Comparison of ENCODE assay signal across 22 cellular contexts in the genomic region with DNA sequence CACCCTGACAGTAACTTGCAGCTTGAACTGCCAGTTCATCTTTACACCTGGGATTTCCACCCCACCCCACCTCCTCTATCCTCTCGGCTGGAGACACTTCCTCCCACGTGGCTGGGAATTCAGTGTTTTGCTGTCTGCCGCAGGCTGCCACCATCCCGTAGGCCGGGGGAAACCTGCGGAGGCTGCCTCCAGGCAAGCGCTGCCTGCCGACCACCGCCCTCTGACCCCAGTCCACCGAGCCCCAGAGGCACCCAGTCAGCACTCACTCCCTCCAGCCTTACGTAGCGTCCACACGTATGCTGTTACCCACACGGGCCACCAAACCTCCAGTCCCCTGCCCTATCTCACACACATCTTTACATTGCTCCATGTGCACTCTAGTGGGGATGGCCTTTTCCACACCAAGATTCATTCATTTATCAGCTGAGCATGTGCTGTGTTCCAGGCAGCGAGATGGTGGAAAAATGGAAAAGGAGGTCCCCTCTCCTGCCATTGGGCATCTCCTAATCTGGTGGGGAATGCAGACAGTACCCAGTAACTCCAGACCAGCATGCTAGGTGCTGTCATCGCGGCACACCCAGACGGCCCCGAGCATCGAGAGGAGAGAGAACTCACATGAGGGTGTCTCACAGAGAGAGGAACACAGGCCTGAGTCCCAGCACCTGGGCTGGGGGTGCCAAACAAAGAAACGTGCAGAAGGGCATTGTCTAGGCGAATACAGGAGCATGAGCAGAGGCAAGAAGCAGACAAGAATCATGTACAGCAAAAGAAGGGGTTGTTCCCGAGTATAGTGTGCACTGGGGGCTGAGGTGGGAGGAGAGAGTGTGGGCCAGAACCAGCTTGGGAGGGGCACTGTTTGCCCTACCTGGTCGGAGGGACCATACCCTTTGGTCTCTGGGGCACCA.
DNase-seq lines count a peak whose midpoint lies in the region; ATAC-seq, FAIRE-seq and TF ChIP-seq lines count a peak whose summit lies in the region.
"Had no signal": no experiment of that assay in that cellular context is flagged by ENCODE, and none has a peak within 500 bp of the region (broad histone marks: within the 10 kb centered on the region; RNA-seq: fewer than 3 reads in every experiment).

No MANE protein-coding gene starts in this region.

- H3K27me3 Mint-ChIP-seq in central memory CD8-positive, alpha-beta T cell: no peaks in the 10 kb centered on the region
- no peaks in the 10 kb centered on the region for H3K27me3 Mint-ChIP-seq in nephron (ENCODE audit: low read depth)
- H3K27me3 Mint-ChIP-seq: IgD-negative memory B cell, memory B cell had no signal

- peaks cover 5% of the 10 kb centered on the region; the same call in 1 of the 2 replicates for H3K36me3 ChIP-seq in BLaER1
- H3K36me3 ChIP-seq: BE2C, transverse colon had no signal

- H3K4me3 ChIP-seq in BLaER1: peak overlapping the region; percentile 31; the same call in 1 of the 2 replicates
- H3K4me3 ChIP-seq: PC-9, transverse colon had no signal

- H3K27ac Mint-ChIP-seq in central memory CD8-positive, alpha-beta T cell (ENCODE audit: low read depth): peak overlapping the region; percentile 91
- peak overlapping the region; percentile 84 to 100 (median 87) for H3K27ac Mint-ChIP-seq in nephron

- no peaks in the 10 kb centered on the region for H3K27me3 ChIP-seq in BLaER1
- H3K27me3 ChIP-seq: BE2C, transverse colon had no signal

- no peak overlapping the region for H3K4me3 Mint-ChIP-seq in central memory CD8-positive, alpha-beta T cell
- peak overlapping the region in 2 of 3 experiments; percentile 43 to 62 for H3K4me3 Mint-ChIP-seq in nephron
- H3K4me3 Mint-ChIP-seq: memory B cell had no signal

- peak overlapping the region; percentile 89 for H3K27ac ChIP-seq in BLaER1
- H3K27ac ChIP-seq: PC-9 had no signal

- H4K20me1 ChIP-seq in BLaER1: no peaks in the 10 kb centered on the region

- peaks cover 100% of the 10 kb centered on the region for H3K4me1 ChIP-seq in BLaER1

- peak overlapping the region; percentile 67 for H3K9ac ChIP-seq in BLaER1

- no peak for TF ChIP-seq POLR2A in GM12892 (IDR thresholded peaks at IDR 0.05; ENCODE audit: low read depth, low read length)

- peak overlapping the region; percentile 90 for H3K4me2 ChIP-seq in BLaER1
- H3K4me2 ChIP-seq: PC-9 had no signal

- H3K9me3 Mint-ChIP-seq in central memory CD8-positive, alpha-beta T cell: no peaks in the 10 kb centered on the region
- no peaks in the 10 kb centered on the region for H3K9me3 Mint-ChIP-seq in nephron
- H3K9me3 Mint-ChIP-seq: IgD-negative memory B cell, memory B cell had no signal

- peaks cover 2% of the 10 kb centered on the region for H3K36me3 Mint-ChIP-seq in central memory CD8-positive, alpha-beta T cell (ENCODE audit: insufficient read depth)
- peaks cover 5% of the 10 kb centered on the region for H3K36me3 Mint-ChIP-seq in nephron (ENCODE audit: low read depth)
- H3K36me3 Mint-ChIP-seq: IgD-negative memory B cell, memory B cell had no signal

- FAIRE-seq in GM12892 (lab: Jason Lieb, UNC): peak; percentile 63

- peaks cover 37% of the 10 kb centered on the region for H3K4me1 Mint-ChIP-seq in central memory CD8-positive, alpha-beta T cell
- H3K4me1 Mint-ChIP-seq in nephron: peaks cover 69% of the 10 kb centered on the region

- TF ChIP-seq CTCF in nephron (IDR thresholded peaks at IDR 0.05; ENCODE audit: unreplicated experiment in 3 of 3): no peak

- H3K9me3 ChIP-seq in BLaER1: no peaks in the 10 kb centered on the region
- H3K9me3 ChIP-seq: BE2C, transverse colon had no signal

- no peak for ATAC-seq in central memory CD8-positive, alpha-beta T cell (replicated peaks; ENCODE audit: extremely low read depth, poor library complexity, severe bottlenecking)
- ATAC-seq in GM21786 (IDR thresholded peaks at IDR 0.05; ENCODE audit: unreplicated experiment): no peak

- DNase-seq in GM12892 (ENCODE audit: insufficient read length) (no peak), foreskin melanocyte (no peak), NCI-H526 (lab: John Stamatoyannopoulos, UW) (no peak), DMS53 (lab: John Stamatoyannopoulos, UW) (no peak)
- no peak for DNase-seq in central memory CD8-positive, alpha-beta T cell (ENCODE audit: low spot score in 2 of 2)
- DNase-seq: activated CD8-positive, alpha-beta memory T cell treated with anti-CD3 and anti-CD28 coated beads for 24 hours; activated effector memory CD4-positive, alpha-beta T cell treated with anti-CD3 and anti-CD28 coated beads, Interleukin-2, amount 50 U/mL, for 16 hours; anterior cingulate cortex; BE2C; cortex of kidney; DMS153; NCI-H2081; NCI-H510A treated with DMSO at 0.1 percent for 48 hours; PC-9; stimulated activated CD4-positive, alpha-beta T cell treated with anti-CD3 and anti-CD28 coated beads, Interleukin-4, amount 100 ng/mL, for 24 hours; stimulated activated CD8-positive, alpha-beta memory T cell treated with anti-CD3 and anti-CD28 coated beads, Interleukin-4, amount 100 ng/mL, for 48 hours; transverse colon had no signal
